Comparison of ENCODE assay signal across 1 cellular context in genomic region chr5:32645246-32645645, GRCh38.
TF ChIP-seq lines count a peak whose summit lies in the region.

No MANE protein-coding gene starts in this region.

TF ChIP-seq in SK-N-SH, 30 proteins besides CTCF, POLR2A, EP300 and RAD21 (continued from another document):
- TF ChIP-seq TAF1 (IDR thresholded peaks at IDR 0.05; ENCODE audit: borderline replicate concordance, low read depth, low read length) = no peak
- TF ChIP-seq PBX3 (IDR thresholded peaks at IDR 0.05) = no peak
- no peak for TF ChIP-seq POLR2AphosphoS5 (IDR thresholded peaks at IDR 0.05; ENCODE audit: low read depth, low read length)
- TF ChIP-seq MAX (IDR thresholded peaks at IDR 0.05; ENCODE audit: low read depth) = no peak
- no peak for TF ChIP-seq NRF1 (IDR thresholded peaks at IDR 0.05; ENCODE audit: low read depth, low read length)
- no peak for TF ChIP-seq SIN3A (IDR thresholded peaks at IDR 0.05; ENCODE audit: borderline replicate concordance, low read depth, low read length)
TF ChIP-seq in SK-N-SH: peak in this region for 0.
